In genomic region chr5:68287976-68288755, GRCh38 we compare ENCODE assay signal across 8 cellular contexts.
DNase-seq lines count a peak whose midpoint lies in the region; ATAC-seq and TF ChIP-seq lines count a peak whose summit lies in the region.

No MANE protein-coding gene starts in this region.

- H2AFZ ChIP-seq in PC-3 (ENCODE audit: low read length), result peak overlapping the region; percentile 80

- ATAC-seq in HG02981 (IDR thresholded peaks at IDR 0.05; ENCODE audit: unreplicated experiment), result peak; percentile 61
- peak; percentile 73 for ATAC-seq in PC-3

- TF ChIP-seq POLR2A in testis (IDR thresholded peaks at IDR 0.05), result no peak

- no TSS peak for BruUV-seq in PC-3 (replicated peaks; lab: Mats Ljungman, UMichigan)

- peak; percentile 18 to 81 for DNase-seq in NCI-H524 (lab: John Stamatoyannopoulos, UW)
- no peak for DNase-seq in NCI-H524 treated with DMSO at 0.1 percent for 48 hours (lab: John Stamatoyannopoulos, UW)
- DNase-seq in PC-3, result peak; percentile 28
- peak; percentile 49 for DNase-seq in activated gamma-delta T cell treated with Interleukin-2 at 50 U/mL for 16 hours
- peak; percentile 25 to 68 for DNase-seq in foreskin fibroblast
- peak; percentile 79 for DNase-seq in nephron progenitor cell
- DNase-seq in testis, result peak; percentile 73

- peaks cover 61% of the 10 kb centered on the region for H3K4me1 Mint-ChIP-seq in nephron progenitor cell

- H3K27me3 ChIP-seq in PC-3 (ENCODE audit: low read length) (no peaks in the 10 kb centered on the region), testis (no peaks in the 10 kb centered on the region)

- 0 out of 2 replicates have a peak overlapping the region, but pooled peaks have one; percentile 15 for H3K9ac ChIP-seq in PC-3 (ENCODE audit: low read length)

- no peaks in the 10 kb centered on the region for H3K9me2 ChIP-seq in PC-3 (replicated peaks; ENCODE audit: low read length)

- no peaks in the 10 kb centered on the region for H3K36me3 ChIP-seq in PC-3 (ENCODE audit: low read depth, low read length)
- H3K36me3 ChIP-seq in testis (ENCODE audit: low read depth, missing control alignments), result no peaks in the 10 kb centered on the region

- H3K4me1 ChIP-seq in PC-3 (ENCODE audit: insufficient read depth, low read length) (no peaks in the 10 kb centered on the region), testis (peaks cover 49% of the 10 kb centered on the region)

- H3K27ac ChIP-seq in PC-3 (ENCODE audit: low read length) (no peak overlapping the region), testis (peak overlapping the region; percentile 42 to 83)

- intact Hi-C loops in PC-3 (cut with micrococcal nuclease), result no loop called here
- intact Hi-C loops in testis (cut with DNase I; ENCODE audit: low total_unique reads), result no loop called here

- H3K4me3 ChIP-seq in PC-3 (ENCODE audit: low read length) (peak overlapping the region; percentile 71), foreskin fibroblast (ENCODE audit: low read depth in 1 of 2, low read length in 2 of 2) (peak overlapping the region; percentile 51 to 55), testis (peak overlapping the region; percentile 46 to 59)

- WGBS in testis, 2 donors, result 1 to 2% methylated on average over 11 to 46 of the region's 46 CpGs

- peaks cover 14% of the 10 kb centered on the region for H3K36me3 Mint-ChIP-seq in nephron progenitor cell (ENCODE audit: low read depth)

- H4K20me1 ChIP-seq in PC-3 (ENCODE audit: low read length), result no peaks in the 10 kb centered on the region

- peak overlapping the region; percentile 93 for H3K27ac Mint-ChIP-seq in nephron progenitor cell

- no peaks in the 10 kb centered on the region for H3K27me3 Mint-ChIP-seq in nephron progenitor cell (ENCODE audit: low read depth, poor library complexity)

- no peaks in the 10 kb centered on the region for H3K9me3 Mint-ChIP-seq in nephron progenitor cell

- CTCF ChIA-PET in PC-3 (lab: Charles Lee), result no interaction called here

- H3K4me2 ChIP-seq in PC-3 (ENCODE audit: low read length), result peak overlapping the region; percentile 87

- POLR2A ChIA-PET in PC-3 (lab: Charles Lee; ENCODE audit: unreplicated experiment), result no interaction called here

- TF ChIP-seq CTCF in PC-3 (conservative IDR thresholded peaks at IDR 0.05; ENCODE audit: low read depth, low read length), result no peak
- TF ChIP-seq CTCF in foreskin fibroblast (IDR thresholded peaks at IDR 0.05; ENCODE audit: low read depth, low read length), result no peak
- TF ChIP-seq CTCF in nephron progenitor cell (IDR thresholded peaks at IDR 0.05), result no peak
- no peak for TF ChIP-seq CTCF in testis (IDR thresholded peaks at IDR 0.05)

- H3K79me2 ChIP-seq in PC-3 (ENCODE audit: low read length), result no peaks in the 10 kb centered on the region

- no peaks in the 10 kb centered on the region for H3F3A ChIP-seq in PC-3 (ENCODE audit: low read length, unreplicated experiment)

- no peaks in the 10 kb centered on the region for H3K9me3 ChIP-seq in PC-3 (ENCODE audit: low read length)
- no peaks in the 10 kb centered on the region for H3K9me3 ChIP-seq in testis

- H3K4me3 Mint-ChIP-seq in nephron progenitor cell, result peak overlapping the region; percentile 87
